Comparison of ENCODE assay signal across 9 cellular contexts in the genomic region with DNA sequence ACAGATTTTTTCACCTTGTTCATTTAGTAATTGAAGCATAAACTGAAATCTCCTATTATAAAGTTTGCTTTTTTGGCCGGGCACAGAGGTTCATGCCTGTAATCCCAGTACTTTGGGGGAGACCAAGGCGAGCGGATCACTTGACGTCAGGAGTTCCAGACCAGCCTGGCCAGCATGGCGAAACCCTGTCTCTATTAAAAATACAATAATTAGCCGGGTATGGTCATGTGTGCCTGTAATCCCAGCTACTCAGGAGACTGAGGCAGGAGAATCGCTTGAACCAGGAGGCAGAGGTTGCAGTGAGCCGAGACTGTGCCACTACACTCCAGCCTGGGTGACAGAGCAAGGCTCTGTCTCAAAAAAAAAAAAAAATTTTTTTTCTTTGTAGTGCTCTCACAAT. TPM values are rescaled to one million over a fixed set of nuclear protein-coding genes. Genes with fewer than 3 reads are reported as not detected.
DNase-seq lines count a peak whose midpoint lies in the region; TF ChIP-seq lines count a peak whose summit lies in the region.
"Not testable (repeated sequence)": the region's sequence is repeated elsewhere in the genome, so short reads cannot be mapped to it uniquely, and the experiment has no call there.
"Had no signal": no experiment of that assay in that cellular context is flagged by ENCODE, and none has a peak within 500 bp of the region (broad histone marks: within the 10 kb centered on the region; RNA-seq: fewer than 3 reads in every experiment).

No MANE protein-coding gene starts in this region.

- H3K27ac Mint-ChIP-seq in MCF 10A (ENCODE audit: low read depth, unreplicated experiment) = peak overlapping the region; percentile 97

- H3K4me3 Mint-ChIP-seq in MCF 10A (ENCODE audit: unreplicated experiment) = peak overlapping the region; percentile 88

- H2AFZ ChIP-seq in OCI-LY7 (ENCODE audit: low read length) = not testable (repeated sequence)

- peaks cover 55% of the 10 kb centered on the region for H3K36me3 ChIP-seq in OCI-LY7 (ENCODE audit: insufficient read depth, low read length)
- not testable (repeated sequence) for H3K36me3 ChIP-seq in skeletal muscle tissue (ENCODE audit: control insufficient read depth in 3 of 3, insufficient read depth in 3 of 3, low read length in 3 of 3); urinary bladder (ENCODE audit: insufficient read depth)

- DNase-seq in EH (ENCODE audit: low read depth) (peak; percentile 26), OCI-LY7 (ENCODE audit: low spot score) (peak; percentile 33), MCF 10A (ENCODE audit: unreplicated experiment) (peak; percentile 43)
- DNase-seq in activated CD8-positive, alpha-beta memory T cell treated with anti-CD3 and anti-CD28 coated beads, Interleukin-2, amount 50 U/mL, for 48 hours = peak; percentile 68
- not testable (repeated sequence) for DNase-seq in fibroblast of pulmonary artery (ENCODE audit: low read depth)

- peak overlapping the region in 2 of 3 donors; percentile 71 to 79 for H3K9ac ChIP-seq in skeletal muscle tissue (ENCODE audit: low read depth in 1 of 3, low read length in 3 of 3)

- not testable (repeated sequence) for H3K9me3 Mint-ChIP-seq in MCF 10A (ENCODE audit: unreplicated experiment)

- H3K79me2 ChIP-seq in OCI-LY7 (ENCODE audit: insufficient read depth, low read depth, low read length) = peaks cover 71% of the 10 kb centered on the region

- H3K9me3 ChIP-seq in OCI-LY7 (ENCODE audit: low read length); mononuclear cell (ENCODE audit: low read depth, low read length); skeletal muscle tissue (ENCODE audit: control insufficient read depth in 3 of 3, low read length in 3 of 3): not testable (repeated sequence)

- POLR2A ChIA-PET in OCI-LY7 (lab: Charles Lee) (interaction anchor here (0.6 to 6.7 kb wide), 4 partner anchors 53 to 60 kb away, joined by 3 to 93 read pairs (median 4); no protein-coding TSS in a partner anchor), MCF 10A (lab: Yijun Ruan, JAX) (interaction anchor here (0.6 to 4.2 kb wide), 8 partner anchors 10 to 1878 kb away, joined by 3 to 120 read pairs (median 3); a partner anchor contains a TSS)

- 57% methylated on average over 8 of the region's 8 CpGs for WGBS in urinary bladder

- H3K4me1 Mint-ChIP-seq in MCF 10A (ENCODE audit: insufficient read depth, unreplicated experiment) = peaks cover 58% of the 10 kb centered on the region

- CTCF ChIA-PET in OCI-LY7 (lab: Charles Lee; ENCODE audit: unreplicated experiment) = interaction anchor here (1.7 kb wide), 1 partner anchor 65 kb away, joined by 5 read pairs; a partner anchor contains a TSS
- CTCF ChIA-PET in MCF 10A (lab: Yijun Ruan, JAX) = not testable (repeated sequence)

- not testable (repeated sequence) for BruUV-seq in OCI-LY7 (replicated peaks; lab: Mats Ljungman, UMichigan); MCF 10A (replicated peaks; lab: Mats Ljungman, UMichigan)

- H3K9me2 ChIP-seq in OCI-LY7 (ENCODE audit: insufficient read depth, low read length) = not testable (repeated sequence)

- TF ChIP-seq CTCF in OCI-LY7 (conservative IDR thresholded peaks at IDR 0.05; ENCODE audit: low read length); MCF 10A (IDR thresholded peaks at IDR 0.05; ENCODE audit: unreplicated experiment); fibroblast of pulmonary artery (IDR thresholded peaks at IDR 0.05; ENCODE audit: low read length, missing control alignments): not testable (repeated sequence)

- H3K4me1 ChIP-seq in OCI-LY7 (ENCODE audit: insufficient read depth, low read length, poor library complexity, severe bottlenecking) (peaks cover 69% of the 10 kb centered on the region), mononuclear cell (ENCODE audit: insufficient read depth, low read length) (peaks cover 64% of the 10 kb centered on the region), skeletal muscle tissue (ENCODE audit: control insufficient read depth in 3 of 3, insufficient read depth in 3 of 3, low read length in 3 of 3) (peaks cover 3 to 15% (median 4%) of the 10 kb centered on the region in 3 donors)
- H3K4me1 ChIP-seq in urinary bladder (ENCODE audit: insufficient read depth) = not testable (repeated sequence)

- H3K27me3 ChIP-seq in mononuclear cell (ENCODE audit: insufficient read depth, low read length); skeletal muscle tissue (ENCODE audit: control insufficient read depth in 3 of 3, insufficient read depth in 3 of 3, low read length in 3 of 3): not testable (repeated sequence)

- not testable (repeated sequence) for H3K27me3 Mint-ChIP-seq in MCF 10A (ENCODE audit: insufficient read depth, unreplicated experiment)

- H3K4me3 ChIP-seq in OCI-LY7 (ENCODE audit: low read depth, low read length, poor library complexity, severe bottlenecking) = peak overlapping the region; percentile 88
- peak overlapping the region; percentile 72 for H3K4me3 ChIP-seq in fibroblast of pulmonary artery (replicated peaks; ENCODE audit: low read depth, low read length)
- peak overlapping the region; percentile 85 for H3K4me3 ChIP-seq in mononuclear cell (ENCODE audit: low read length)
- H3K4me3 ChIP-seq in skeletal muscle tissue (ENCODE audit: low read length in 3 of 3) = peak overlapping the region; percentile 46 to 82 (median 65)
- H3K4me3 ChIP-seq in urinary bladder (ENCODE audit: low read depth, low read length) = peak overlapping the region; percentile 36

- intact Hi-C loops in OCI-LY7 (cut with micrococcal nuclease; ENCODE audit: unreplicated experiment) = loop anchor here (5.0 kb wide), 2 partner anchors 724 to 834 kb away; a partner anchor contains a TSS
- intact Hi-C loops in MCF 10A (cut with micrococcal nuclease) = not testable (repeated sequence)

- H4K20me1 ChIP-seq in OCI-LY7 (ENCODE audit: insufficient read depth, low read length) = not testable (repeated sequence)

- peak overlapping the region; percentile 89 for H3K27ac ChIP-seq in OCI-LY7 (ENCODE audit: low read depth, low read length, poor library complexity, severe bottlenecking)
- peak overlapping the region; percentile 90 for H3K27ac ChIP-seq in skeletal muscle tissue (ENCODE audit: low read depth, low read length)
- H3K27ac ChIP-seq in urinary bladder (ENCODE audit: low read depth) = not testable (repeated sequence)

- peak overlapping the region; percentile 77 for H3K4me2 ChIP-seq in OCI-LY7 (ENCODE audit: low read length)

- peaks cover 46% of the 10 kb centered on the region for H3K36me3 Mint-ChIP-seq in MCF 10A (ENCODE audit: insufficient read depth, unreplicated experiment)

RNA-seq across cellular contexts. Expression of a gene that starts 1.3 kb away (rescaled TPM):
- total RNA-seq in OCI-LY7 (2014; rRNA removed; shearing (Covaris generic)) = 96.5 and 99.3 TPM in 2 replicates
- total RNA-seq in OCI-LY7 (2022) (271 and 318 TPM in 2 replicates), MCF 10A (2022) (139 and 163 TPM in 2 replicates), mononuclear cell (37.3 TPM), skeletal muscle tissue (16.2 TPM), urinary bladder (51.7 TPM)
- 76.6 TPM for polyA plus RNA-seq in urinary bladder
- total RNA-seq: Caco-2 had no signal

Comparison
In these comparisons a context has a peak if more than half of its experiments do, and no peak if none do; other contexts are left out.
1. H3K4me3 ChIP-seq: peak in every context shown above with its lines; median percentile 88 in OCI-LY7; 85 in mononuclear cell; 72 in fibroblast of pulmonary artery; 65 in skeletal muscle tissue; 36 in urinary bladder.